25 cellular contexts compared by ENCODE assay signal in the genomic region with DNA sequence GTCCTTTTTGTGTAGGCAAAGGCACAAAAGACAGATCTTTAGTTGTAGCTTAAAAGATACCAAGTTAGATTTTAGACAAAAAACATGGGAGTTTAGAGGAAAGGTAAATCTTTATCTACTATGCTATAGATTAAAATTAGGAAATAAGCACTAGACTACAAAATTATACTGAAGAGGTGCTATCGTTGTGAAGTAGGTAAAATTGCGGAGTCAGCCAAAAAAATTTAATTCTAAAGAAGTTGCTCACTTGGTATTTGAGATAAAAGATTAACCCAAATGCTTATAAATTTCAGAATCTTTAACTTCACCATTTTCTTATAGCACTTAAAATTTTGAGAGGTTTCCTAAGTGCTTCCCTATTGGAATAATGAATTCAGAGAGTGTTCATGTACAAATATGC.
"Had no signal": no experiment of that assay in that cellular context is flagged by ENCODE, and none has a peak within 500 bp of the region (broad histone marks: within the 10 kb centered on the region; RNA-seq: fewer than 3 reads in every experiment).

No MANE protein-coding gene starts in this region.

- H3K9me3 Mint-ChIP-seq: activated naive CD8-positive, alpha-beta T cell treated with anti-CD3 and anti-CD28 coated beads, Interleukin-2, amount 50 U/mL, for 24 hours; endodermal cell had no signal

- H3K4me1 ChIP-seq: gastrocnemius medialis, heart left ventricle, psoas muscle, upper lobe of left lung had no signal

- ATAC-seq: activated naive CD8-positive, alpha-beta T cell treated with anti-CD3 and anti-CD28 coated beads, Interleukin-2, amount 50 U/mL, for 24 hours; activated T-cell treated with anti-CD3 and anti-CD28 coated beads, Interleukin-2, amount 50 U/mL, for 4 hours; gastrocnemius medialis; heart left ventricle; naive thymus-derived CD4-positive, alpha-beta T cell; psoas muscle; right cardiac atrium; stimulated activated effector memory CD8-positive, alpha-beta T cell treated with anti-CD3 and anti-CD28 coated beads, Interleukin-12 subunit alpha, Interleukin-12 subunit beta, amount 100 ng/mL, for 72 hours had no signal

- H3K27ac ChIP-seq: brain microvascular endothelial cell, dorsolateral prefrontal cortex, gastrocnemius medialis, heart left ventricle, psoas muscle, skin epidermis, thoracic aorta, upper lobe of left lung, VCaP had no signal

- H3K4me1 Mint-ChIP-seq: activated naive CD4-positive, alpha-beta T cell treated with anti-CD3 and anti-CD28 coated beads, Interleukin-2, amount 10 ng/mL, durations not matched to agents 7 days and 5 days; activated naive CD8-positive, alpha-beta T cell treated with anti-CD3 and anti-CD28 coated beads, Interleukin-2, amount 50 U/mL, for 24 hours; endodermal cell; naive thymus-derived CD4-positive, alpha-beta T cell; stimulated activated effector memory CD8-positive, alpha-beta T cell treated with anti-CD3 and anti-CD28 coated beads, Interleukin-12 subunit alpha, Interleukin-12 subunit beta, amount 100 ng/mL, for 72 hours had no signal

- DNase-seq: activated CD4-positive, alpha-beta T cell treated with anti-CD3 and anti-CD28 coated beads, Interleukin-2, amount 50 U/mL, for 1 hour; activated CD4-positive, CD25-positive, alpha-beta regulatory T cell treated with anti-CD3 and anti-CD28 coated beads, Interleukin-2, amount 50 U/mL, for 72 hours; activated CD8-positive, alpha-beta memory T cell treated with anti-CD3 and anti-CD28 coated beads, Interleukin-2, amount 50 U/mL, for 4 hours; activated naive CD4-positive, alpha-beta T cell treated with anti-CD3 and anti-CD28 coated beads, Interleukin-2, amount 10 ng/mL, durations not matched to agents 7 days and 5 days; activated naive CD8-positive, alpha-beta T cell treated with anti-CD3 and anti-CD28 coated beads, Interleukin-2, amount 50 U/mL, for 24 hours; activated T-cell treated with anti-CD3 and anti-CD28 coated beads, Interleukin-2, amount 50 U/mL, for 4 hours; aorta; brain microvascular endothelial cell; central memory CD4-positive, alpha-beta T cell; dorsolateral prefrontal cortex; endodermal cell; erythroblast; gastrocnemius medialis; heart left ventricle; kidney glomerular epithelial cell; mesendoderm; naive thymus-derived CD4-positive, alpha-beta T cell; psoas muscle; right cardiac atrium; stimulated activated CD4-positive, alpha-beta T cell treated with anti-CD3 and anti-CD28 coated beads, Interleukin-4, amount 100 ng/mL, for 24 hours; upper lobe of left lung had no signal

- H3K27me3 Mint-ChIP-seq: activated naive CD4-positive, alpha-beta T cell treated with anti-CD3 and anti-CD28 coated beads, Interleukin-2, amount 10 ng/mL, durations not matched to agents 7 days and 5 days; activated naive CD8-positive, alpha-beta T cell treated with anti-CD3 and anti-CD28 coated beads, Interleukin-2, amount 50 U/mL, for 24 hours; naive thymus-derived CD4-positive, alpha-beta T cell had no signal

- H3K36me3 ChIP-seq: brain microvascular endothelial cell, gastrocnemius medialis, heart left ventricle, thoracic aorta, upper lobe of left lung had no signal

- H3K9me3 ChIP-seq: gastrocnemius medialis, heart left ventricle, psoas muscle, thoracic aorta, upper lobe of left lung had no signal

- H3K36me3 Mint-ChIP-seq: activated naive CD4-positive, alpha-beta T cell treated with anti-CD3 and anti-CD28 coated beads, Interleukin-2, amount 10 ng/mL, durations not matched to agents 7 days and 5 days; naive thymus-derived CD4-positive, alpha-beta T cell; stimulated activated effector memory CD8-positive, alpha-beta T cell treated with anti-CD3 and anti-CD28 coated beads, Interleukin-12 subunit alpha, Interleukin-12 subunit beta, amount 100 ng/mL, for 72 hours had no signal

- H3K27ac Mint-ChIP-seq: activated naive CD4-positive, alpha-beta T cell treated with anti-CD3 and anti-CD28 coated beads, Interleukin-2, amount 10 ng/mL, durations not matched to agents 7 days and 5 days; activated naive CD8-positive, alpha-beta T cell treated with anti-CD3 and anti-CD28 coated beads, Interleukin-2, amount 50 U/mL, for 24 hours; endodermal cell; naive thymus-derived CD4-positive, alpha-beta T cell; stimulated activated effector memory CD8-positive, alpha-beta T cell treated with anti-CD3 and anti-CD28 coated beads, Interleukin-12 subunit alpha, Interleukin-12 subunit beta, amount 100 ng/mL, for 72 hours had no signal

- H3K27me3 ChIP-seq: brain microvascular endothelial cell, dorsolateral prefrontal cortex, gastrocnemius medialis, heart left ventricle, upper lobe of left lung had no signal

- H3K4me3 Mint-ChIP-seq: activated naive CD4-positive, alpha-beta T cell treated with anti-CD3 and anti-CD28 coated beads, Interleukin-2, amount 10 ng/mL, durations not matched to agents 7 days and 5 days; activated naive CD8-positive, alpha-beta T cell treated with anti-CD3 and anti-CD28 coated beads, Interleukin-2, amount 50 U/mL, for 24 hours; activated T-cell treated with anti-CD3 and anti-CD28 coated beads, Interleukin-2, amount 50 U/mL, for 4 hours; endodermal cell; naive thymus-derived CD4-positive, alpha-beta T cell; stimulated activated effector memory CD8-positive, alpha-beta T cell treated with anti-CD3 and anti-CD28 coated beads, Interleukin-12 subunit alpha, Interleukin-12 subunit beta, amount 100 ng/mL, for 72 hours had no signal

- H3K4me3 ChIP-seq: dorsolateral prefrontal cortex, gastrocnemius medialis, heart left ventricle, psoas muscle, skin epidermis, thoracic aorta, upper lobe of left lung had no signal
